16 cellular contexts compared by ENCODE assay signal in the genomic region with DNA sequence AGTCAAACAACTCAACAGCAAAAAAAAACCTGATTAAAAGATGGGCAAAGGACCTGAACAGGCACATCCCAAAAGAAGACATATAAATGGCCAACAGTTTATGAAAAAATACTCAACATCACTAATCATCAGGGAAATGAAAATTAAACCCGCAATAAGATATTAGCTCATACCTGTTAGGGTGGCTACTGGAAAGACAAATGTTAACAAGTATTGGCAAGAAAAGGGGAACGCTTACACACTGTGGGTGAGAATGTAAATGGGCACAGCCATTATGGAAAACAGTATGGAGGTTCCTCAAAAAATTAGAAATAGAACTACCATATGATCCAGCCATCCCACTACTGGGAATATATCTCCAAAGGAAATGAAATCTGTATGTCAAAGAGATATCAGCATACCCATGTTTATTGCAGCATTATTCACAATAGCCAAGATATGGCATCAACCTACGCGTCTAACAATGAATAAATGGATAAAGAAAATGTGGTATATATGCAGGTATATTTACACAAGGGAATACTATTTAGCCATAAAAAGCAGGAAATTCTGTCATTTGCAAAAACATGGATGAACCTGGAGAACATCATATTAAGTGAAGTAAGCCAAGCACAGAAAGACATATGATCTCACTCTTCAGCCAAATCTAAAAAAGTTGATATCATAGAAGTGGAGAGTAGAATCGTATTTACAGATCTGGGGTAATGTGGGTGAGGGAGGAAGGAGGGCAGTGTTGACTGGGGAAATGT. TPM values are rescaled to one million over a fixed set of nuclear protein-coding genes. Genes with fewer than 3 reads are reported as not detected.
DNase-seq lines count a peak whose midpoint lies in the region; TF ChIP-seq lines count a peak whose summit lies in the region.
"Had no signal": no experiment of that assay in that cellular context is flagged by ENCODE, and none has a peak within 500 bp of the region (broad histone marks: within the 10 kb centered on the region; RNA-seq: fewer than 3 reads in every experiment).

No MANE protein-coding gene starts in this region.

- peaks cover 27% of the 10 kb centered on the region for H3K4me1 Mint-ChIP-seq in T-helper 2 cell treated with Interferon-gamma antibody and Interleukin-4, amounts not matched to agents 5 μg/mL and 100 μg/mL, for 36 hours (ENCODE audit: low read depth)
- peaks cover 30 to 40% (median 35%) of the 10 kb centered on the region in 3 donors for H3K4me1 Mint-ChIP-seq in IgD-negative memory B cell

- peaks cover 11% of the 10 kb centered on the region for H3K36me3 ChIP-seq in adipocyte (ENCODE audit: control insufficient read depth, insufficient read depth, low read length, severe bottlenecking)
- H3K36me3 ChIP-seq in neural cell (ENCODE audit: insufficient read depth, low read length) = no peaks in the 10 kb centered on the region
- no peaks in the 10 kb centered on the region for H3K36me3 ChIP-seq in GM23248 (ENCODE audit: low read depth)

- no peak for TF ChIP-seq CTCF in neural cell (IDR thresholded peaks at IDR 0.05; ENCODE audit: poor library complexity, severe bottlenecking)

- TF ChIP-seq RAD21 in neural cell (conservative IDR thresholded peaks at IDR 0.05) = no peak

- H3K9me2 ChIP-seq in neural cell (ENCODE audit: insufficient read depth, low read length) (no peaks in the 10 kb centered on the region), GM23248 (ENCODE audit: insufficient read depth) (no peaks in the 10 kb centered on the region)

- H3K36me3 Mint-ChIP-seq in T-helper 2 cell treated with Interferon-gamma antibody and Interleukin-4, amounts not matched to agents 5 μg/mL and 100 μg/mL, for 36 hours (ENCODE audit: low read depth) = peaks cover 35% of the 10 kb centered on the region
- H3K36me3 Mint-ChIP-seq in IgD-negative memory B cell = peaks cover 3% of the 10 kb centered on the region

- H3K4me3 Mint-ChIP-seq in T-helper 2 cell treated with Interferon-gamma antibody and Interleukin-4, amounts not matched to agents 5 μg/mL and 100 μg/mL, for 36 hours = peak overlapping the region; percentile 16
- peak overlapping the region in 3 of 4 donors; percentile 8 to 100 (median 100) for H3K4me3 Mint-ChIP-seq in IgD-negative memory B cell

- H3K4me1 ChIP-seq in adipocyte (ENCODE audit: control insufficient read depth, insufficient read depth, low read length) (peaks cover 12% of the 10 kb centered on the region), GM23248 (ENCODE audit: insufficient read depth) (peaks cover 10% of the 10 kb centered on the region; the same call in 1 of the 2 replicates)

- no peak overlapping the region for H3K27ac Mint-ChIP-seq in T-helper 2 cell treated with Interferon-gamma antibody and Interleukin-4, amounts not matched to agents 5 μg/mL and 100 μg/mL, for 36 hours
- H3K27ac Mint-ChIP-seq in IgD-negative memory B cell = peak overlapping the region in 1 of 3 donors; percentile 41

- no peak overlapping the region for H3K9ac ChIP-seq in adipocyte (ENCODE audit: low read length)
- H3K9ac ChIP-seq in neural cell (ENCODE audit: low read length) = no peak overlapping the region
- H3K9ac ChIP-seq in GM23248 = no peak overlapping the region

- H3K27me3 ChIP-seq in adipocyte (replicated peaks; ENCODE audit: control insufficient read depth, insufficient read depth, low read length) (no peaks in the 10 kb centered on the region), neural cell (ENCODE audit: insufficient read depth, low read depth, low read length) (no peaks in the 10 kb centered on the region), GM23248 (replicated peaks; ENCODE audit: insufficient read depth) (no peaks in the 10 kb centered on the region)

- no peak for TF ChIP-seq EP300 in neural cell (conservative IDR thresholded peaks at IDR 0.05; ENCODE audit: poor library complexity, severe bottlenecking)

- no peaks in the 10 kb centered on the region for H3F3A ChIP-seq in neural cell (ENCODE audit: insufficient read depth, low read length, poor library complexity, severe bottlenecking)
- H3F3A ChIP-seq in GM23248 (ENCODE audit: insufficient read depth) = no peaks in the 10 kb centered on the region

- H2AFZ ChIP-seq in neural cell (ENCODE audit: low read depth, low read length) (no peak overlapping the region), GM23248 (no peak overlapping the region)

- no peaks in the 10 kb centered on the region for H3K9me3 ChIP-seq in adipocyte (ENCODE audit: control insufficient read depth, low read length)
- no peaks in the 10 kb centered on the region for H3K9me3 ChIP-seq in neural cell (ENCODE audit: low read length)
- no peaks in the 10 kb centered on the region for H3K9me3 ChIP-seq in GM23248 (ENCODE audit: low read depth)

- DNase-seq in T-helper 2 cell treated with Interferon-gamma antibody and Interleukin-4, amounts not matched to agents 5 μg/mL and 100 μg/mL, for 36 hours (ENCODE audit: low spot score) = no peak
- DNase-seq in T-helper 2 cell = no peak
- no peak for DNase-seq in adipocyte (ENCODE audit: low read depth)
- no peak for DNase-seq in HT-29 (ENCODE audit: low spot score)
- no peak for DNase-seq in UCSD-AML1 (lab: John Stamatoyannopoulos, UW; ENCODE audit: unreplicated experiment)
- DNase-seq in GM23248 = no peak
- DNase-seq: amygdala, Kasumi-1, left colon, NCI-H1417 treated with DMSO at 0.1 percent for 48 hours, NCI-H2227 treated with DMSO at 0.1 percent for 48 hours, RPMI8226, trophoblast cell had no signal

- H3K27ac ChIP-seq in neural cell (ENCODE audit: low read length) (no peak overlapping the region), GM23248 (no peak overlapping the region)
- H3K27ac ChIP-seq: skin epidermis had no signal

- no peaks in the 10 kb centered on the region for H4K20me1 ChIP-seq in neural cell (ENCODE audit: insufficient read depth)
- H4K20me1 ChIP-seq in GM23248 (ENCODE audit: insufficient read depth) = no peaks in the 10 kb centered on the region

- H3K79me2 ChIP-seq in neural cell (replicated peaks; ENCODE audit: insufficient read depth, low read length) (peaks cover 38% of the 10 kb centered on the region), GM23248 (ENCODE audit: insufficient read depth) (peaks cover 59% of the 10 kb centered on the region)

- peaks cover 3% of the 10 kb centered on the region for H3K27me3 Mint-ChIP-seq in T-helper 2 cell treated with Interferon-gamma antibody and Interleukin-4, amounts not matched to agents 5 μg/mL and 100 μg/mL, for 36 hours (ENCODE audit: low read depth)
- peaks cover 2% of the 10 kb centered on the region for H3K27me3 Mint-ChIP-seq in IgD-negative memory B cell

- H3K4me3 ChIP-seq in adipocyte (ENCODE audit: low read length) (peak overlapping the region; percentile 93), neural cell (ENCODE audit: low read length) (peak overlapping the region; percentile 84), GM23248 (no peak overlapping the region)

- no peak overlapping the region for H3K4me2 ChIP-seq in neural cell (ENCODE audit: low read length)
- H3K4me2 ChIP-seq in GM23248 (ENCODE audit: unreplicated experiment) = no peak overlapping the region

- WGBS in GM23248 (ENCODE audit: low coverage in 1 of 2, low lambda C conversion rate in 2 of 2, missing lambda C conversion rate in 2 of 2), 2 experiments = 96 to 100% methylated on average over 5 of the region's 5 CpGs

- in situ Hi-C loops in GM23248 (cut with MboI) = no loop called here

- H3K9me3 Mint-ChIP-seq in T-helper 2 cell treated with Interferon-gamma antibody and Interleukin-4, amounts not matched to agents 5 μg/mL and 100 μg/mL, for 36 hours = peaks cover 17% of the 10 kb centered on the region
- H3K9me3 Mint-ChIP-seq in IgD-negative memory B cell = peaks cover 0 to 11% (median 2%) of the 10 kb centered on the region in 3 donors

TF ChIP-seq in neural cell, 6 proteins besides CTCF, POLR2A, EP300 and RAD21:
- TF ChIP-seq SMC3 (conservative IDR thresholded peaks at IDR 0.05; ENCODE audit: poor library complexity) = no peak
- no peak for TF ChIP-seq REST (IDR thresholded peaks at IDR 0.05; ENCODE audit: borderline replicate concordance)
- TF ChIP-seq MXI1 (conservative IDR thresholded peaks at IDR 0.05; ENCODE audit: poor library complexity, severe bottlenecking) = no peak
- TF ChIP-seq EZH2 (IDR thresholded peaks at IDR 0.05; ENCODE audit: borderline replicate concordance, insufficient read depth, low read length, poor library complexity, severe bottlenecking) = no peak
- no peak for TF ChIP-seq TAF1 (IDR thresholded peaks at IDR 0.05; ENCODE audit: low read depth)
- TF ChIP-seq POLR2AphosphoS5 (IDR thresholded peaks at IDR 0.05) = no peak

RNA-seq across cellular contexts. Expression of gene ZNF780A, which starts 2.3 kb away (rescaled TPM):
- polyA plus RNA-seq in IgD-negative memory B cell = 9.6 TPM
- 7.4 and 8.4 TPM in 2 replicates for polyA plus RNA-seq in neural cell
- 42.9 and 56.5 TPM in 2 replicates for polyA minus RNA-seq in neural cell
- total RNA-seq in HT-29 (2014; rRNA removed; shearing (Covaris generic)) = 9.3 and 11.9 TPM in 2 replicates
- 6.1 and 7.2 TPM in 2 replicates for total RNA-seq in GM23248 (2014; rRNA removed; shearing (Covaris generic))
- polyA plus RNA-seq in GM23248 (2016; fragmentation: Nextera tagmentation; extraction: Ambion mirVana) = 3.6 and 3.9 TPM in 2 replicates

RNA-seq across cellular contexts. Expression of gene ZNF780B, which starts 32.4 kb away (rescaled TPM):
- polyA plus RNA-seq in IgD-negative memory B cell = 10.8 TPM
- 28.8 and 30.8 TPM in 2 replicates for polyA plus RNA-seq in neural cell
- polyA minus RNA-seq in neural cell = 101 and 105 TPM in 2 replicates
- total RNA-seq in HT-29 (2014; rRNA removed; shearing (Covaris generic)) = 10.2 and 11.5 TPM in 2 replicates
- 5.1 and 12.0 TPM in 2 replicates for total RNA-seq in GM23248 (2014; rRNA removed; shearing (Covaris generic))
- 2.9 and 3.3 TPM in 2 replicates for polyA plus RNA-seq in GM23248 (2016; fragmentation: Nextera tagmentation; extraction: Ambion mirVana)
